In genomic region chr1:28847207-28847606, GRCh38 we compare ENCODE assay signal across 1 cellular context. TPM values are rescaled to one million over a fixed set of nuclear protein-coding genes. Genes with fewer than 3 reads are reported as not detected.
"Had no signal": no experiment of that assay in that cellular context is flagged by ENCODE, and none has a peak within 500 bp of the region (broad histone marks: within the 10 kb centered on the region; RNA-seq: fewer than 3 reads in every experiment).

No MANE protein-coding gene starts in this region.

RNA-seq across cellular contexts. Expression of gene OPRD1, which starts 35.2 kb away (rescaled TPM):
- polyA plus RNA-seq: IMR-90 had no signal
